1 cellular context compared by ENCODE assay signal in genomic region chr11:2132874-2133480, GRCh38.
TF ChIP-seq lines count a peak whose summit lies in the region.

No MANE protein-coding gene starts in this region.

TF ChIP-seq in HepG2, 621 proteins besides CTCF, POLR2A, EP300 and RAD21 (continued from another document and continues in another):
- TF ChIP-seq ARID4A (CRISPR knock-in tag; IDR thresholded peaks at IDR 0.05; ENCODE audit: borderline replicate concordance), result no peak
- TF ChIP-seq, protein P1, sequence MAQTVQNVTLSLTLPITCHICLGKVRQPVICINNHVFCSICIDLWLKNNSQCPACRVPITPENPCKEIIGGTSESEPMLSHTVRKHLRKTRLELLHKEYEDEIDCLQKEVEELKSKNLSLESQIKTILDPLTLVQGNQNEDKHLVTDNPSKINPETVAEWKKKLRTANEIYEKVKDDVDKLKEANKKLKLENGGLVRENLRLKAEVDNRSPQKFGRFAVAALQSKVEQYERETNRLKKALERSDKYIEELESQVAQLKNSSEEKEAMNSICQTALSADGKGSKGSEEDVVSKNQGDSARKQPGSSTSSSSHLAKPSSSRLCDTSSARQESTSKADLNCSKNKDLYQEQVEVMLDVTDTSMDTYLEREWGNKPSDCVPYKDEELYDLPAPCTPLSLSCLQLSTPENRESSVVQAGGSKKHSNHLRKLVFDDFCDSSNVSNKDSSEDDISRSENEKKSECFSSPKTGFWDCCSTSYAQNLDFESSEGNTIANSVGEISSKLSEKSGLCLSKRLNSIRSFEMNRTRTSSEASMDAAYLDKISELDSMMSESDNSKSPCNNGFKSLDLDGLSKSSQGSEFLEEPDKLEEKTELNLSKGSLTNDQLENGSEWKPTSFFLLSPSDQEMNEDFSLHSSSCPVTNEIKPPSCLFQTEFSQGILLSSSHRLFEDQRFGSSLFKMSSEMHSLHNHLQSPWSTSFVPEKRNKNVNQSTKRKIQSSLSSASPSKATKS (CRISPR knock-in tag; IDR thresholded peaks at IDR 0.05), result no peak
- no peak for TF ChIP-seq SP2 (CRISPR knock-in tag; IDR thresholded peaks at IDR 0.05)
- TF ChIP-seq, protein P2, sequence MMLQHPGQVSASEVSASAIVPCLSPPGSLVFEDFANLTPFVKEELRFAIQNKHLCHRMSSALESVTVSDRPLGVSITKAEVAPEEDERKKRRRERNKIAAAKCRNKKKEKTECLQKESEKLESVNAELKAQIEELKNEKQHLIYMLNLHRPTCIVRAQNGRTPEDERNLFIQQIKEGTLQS (CRISPR knock-in tag; IDR thresholded peaks at IDR 0.05), result no peak
- TF ChIP-seq, protein P3, sequence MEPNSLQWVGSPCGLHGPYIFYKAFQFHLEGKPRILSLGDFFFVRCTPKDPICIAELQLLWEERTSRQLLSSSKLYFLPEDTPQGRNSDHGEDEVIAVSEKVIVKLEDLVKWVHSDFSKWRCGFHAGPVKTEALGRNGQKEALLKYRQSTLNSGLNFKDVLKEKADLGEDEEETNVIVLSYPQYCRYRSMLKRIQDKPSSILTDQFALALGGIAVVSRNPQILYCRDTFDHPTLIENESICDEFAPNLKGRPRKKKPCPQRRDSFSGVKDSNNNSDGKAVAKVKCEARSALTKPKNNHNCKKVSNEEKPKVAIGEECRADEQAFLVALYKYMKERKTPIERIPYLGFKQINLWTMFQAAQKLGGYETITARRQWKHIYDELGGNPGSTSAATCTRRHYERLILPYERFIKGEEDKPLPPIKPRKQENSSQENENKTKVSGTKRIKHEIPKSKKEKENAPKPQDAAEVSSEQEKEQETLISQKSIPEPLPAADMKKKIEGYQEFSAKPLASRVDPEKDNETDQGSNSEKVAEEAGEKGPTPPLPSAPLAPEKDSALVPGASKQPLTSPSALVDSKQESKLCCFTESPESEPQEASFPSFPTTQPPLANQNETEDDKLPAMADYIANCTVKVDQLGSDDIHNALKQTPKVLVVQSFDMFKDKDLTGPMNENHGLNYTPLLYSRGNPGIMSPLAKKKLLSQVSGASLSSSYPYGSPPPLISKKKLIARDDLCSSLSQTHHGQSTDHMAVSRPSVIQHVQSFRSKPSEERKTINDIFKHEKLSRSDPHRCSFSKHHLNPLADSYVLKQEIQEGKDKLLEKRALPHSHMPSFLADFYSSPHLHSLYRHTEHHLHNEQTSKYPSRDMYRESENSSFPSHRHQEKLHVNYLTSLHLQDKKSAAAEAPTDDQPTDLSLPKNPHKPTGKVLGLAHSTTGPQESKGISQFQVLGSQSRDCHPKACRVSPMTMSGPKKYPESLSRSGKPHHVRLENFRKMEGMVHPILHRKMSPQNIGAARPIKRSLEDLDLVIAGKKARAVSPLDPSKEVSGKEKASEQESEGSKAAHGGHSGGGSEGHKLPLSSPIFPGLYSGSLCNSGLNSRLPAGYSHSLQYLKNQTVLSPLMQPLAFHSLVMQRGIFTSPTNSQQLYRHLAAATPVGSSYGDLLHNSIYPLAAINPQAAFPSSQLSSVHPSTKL (CRISPR knock-in tag; IDR thresholded peaks at IDR 0.05), result no peak
- TF ChIP-seq HBP1 (CRISPR knock-in tag; IDR thresholded peaks at IDR 0.05; ENCODE audit: low read depth), result no peak
- TF ChIP-seq TBX2 (CRISPR knock-in tag; IDR thresholded peaks at IDR 0.05; ENCODE audit: borderline replicate concordance), result no peak
- no peak for TF ChIP-seq ZNF354B (CRISPR knock-in tag; IDR thresholded peaks at IDR 0.05)
- TF ChIP-seq HMG20B (CRISPR knock-in tag; conservative IDR thresholded peaks at IDR 0.05), result no peak
- TF ChIP-seq MBNL3 (CRISPR knock-in tag; conservative IDR thresholded peaks at IDR 0.05), result no peak
- no peak for TF ChIP-seq MYNN (CRISPR knock-in tag; IDR thresholded peaks at IDR 0.05; ENCODE audit: low read depth)
- TF ChIP-seq ZNF292 (CRISPR knock-in tag; IDR thresholded peaks at IDR 0.05; ENCODE audit: borderline replicate concordance, low read depth), result no peak
- TF ChIP-seq, protein P4, sequence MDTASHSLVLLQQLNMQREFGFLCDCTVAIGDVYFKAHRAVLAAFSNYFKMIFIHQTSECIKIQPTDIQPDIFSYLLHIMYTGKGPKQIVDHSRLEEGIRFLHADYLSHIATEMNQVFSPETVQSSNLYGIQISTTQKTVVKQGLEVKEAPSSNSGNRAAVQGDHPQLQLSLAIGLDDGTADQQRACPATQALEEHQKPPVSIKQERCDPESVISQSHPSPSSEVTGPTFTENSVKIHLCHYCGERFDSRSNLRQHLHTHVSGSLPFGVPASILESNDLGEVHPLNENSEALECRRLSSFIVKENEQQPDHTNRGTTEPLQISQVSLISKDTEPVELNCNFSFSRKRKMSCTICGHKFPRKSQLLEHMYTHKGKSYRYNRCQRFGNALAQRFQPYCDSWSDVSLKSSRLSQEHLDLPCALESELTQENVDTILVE (CRISPR knock-in tag; IDR thresholded peaks at IDR 0.05), result no peak
- TF ChIP-seq YY1 (IDR thresholded peaks at IDR 0.05; ENCODE audit: insufficient read depth, insufficient replicate concordance, low read depth, low read length), result no peak
- no peak for TF ChIP-seq FOXK2 (IDR thresholded peaks at IDR 0.05)
- TF ChIP-seq MIER2 (CRISPR knock-in tag; IDR thresholded peaks at IDR 0.05), result no peak
- peak; percentile 52; the same call in 1 of the 2 replicates for TF ChIP-seq PAF1 (CRISPR knock-in tag; IDR thresholded peaks at IDR 0.05)
- TF ChIP-seq ZNF207 (IDR thresholded peaks at IDR 0.05; ENCODE audit: borderline replicate concordance), result no peak
- TF ChIP-seq KMT2A (CRISPR knock-in tag; IDR thresholded peaks at IDR 0.05), result no peak
- no peak for TF ChIP-seq ZFP82 (CRISPR knock-in tag; IDR thresholded peaks at IDR 0.05; ENCODE audit: borderline replicate concordance)
- TF ChIP-seq ZNF816 (CRISPR knock-in tag; IDR thresholded peaks at IDR 0.05; ENCODE audit: borderline replicate concordance), result 0 out of 2 replicates have a peak, but pooled peaks have one; percentile 6
- TF ChIP-seq ZNF530 (CRISPR knock-in tag; IDR thresholded peaks at IDR 0.05; ENCODE audit: low read depth), result no peak
- TF ChIP-seq HMGXB4 (CRISPR knock-in tag; IDR thresholded peaks at IDR 0.05; ENCODE audit: borderline replicate concordance in 1 of 2, low read depth in 1 of 2), result no peak
- no peak for TF ChIP-seq ZNF639 (CRISPR knock-in tag; conservative IDR thresholded peaks at IDR 0.05)
- no peak for TF ChIP-seq GFI1 (CRISPR knock-in tag; IDR thresholded peaks at IDR 0.05; ENCODE audit: borderline replicate concordance)
- no peak; the same call in 1 of the 2 replicates for TF ChIP-seq FLYWCH1 (CRISPR knock-in tag; IDR thresholded peaks at IDR 0.05)
- TF ChIP-seq HDAC6 (IDR thresholded peaks at IDR 0.05; ENCODE audit: low read depth, low read length), result no peak
- TF ChIP-seq RFXANK (CRISPR knock-in tag; IDR thresholded peaks at IDR 0.05), result no peak
- 0 out of 2 replicates have a peak, but pooled peaks have one; percentile 48 for TF ChIP-seq ZKSCAN5 (CRISPR knock-in tag; IDR thresholded peaks at IDR 0.05)
- no peak for TF ChIP-seq PCBP2 (optimal IDR thresholded peaks at IDR 0.05; ENCODE audit: low read depth, low read length, poor library complexity, severe bottlenecking)
- TF ChIP-seq, protein P5, sequence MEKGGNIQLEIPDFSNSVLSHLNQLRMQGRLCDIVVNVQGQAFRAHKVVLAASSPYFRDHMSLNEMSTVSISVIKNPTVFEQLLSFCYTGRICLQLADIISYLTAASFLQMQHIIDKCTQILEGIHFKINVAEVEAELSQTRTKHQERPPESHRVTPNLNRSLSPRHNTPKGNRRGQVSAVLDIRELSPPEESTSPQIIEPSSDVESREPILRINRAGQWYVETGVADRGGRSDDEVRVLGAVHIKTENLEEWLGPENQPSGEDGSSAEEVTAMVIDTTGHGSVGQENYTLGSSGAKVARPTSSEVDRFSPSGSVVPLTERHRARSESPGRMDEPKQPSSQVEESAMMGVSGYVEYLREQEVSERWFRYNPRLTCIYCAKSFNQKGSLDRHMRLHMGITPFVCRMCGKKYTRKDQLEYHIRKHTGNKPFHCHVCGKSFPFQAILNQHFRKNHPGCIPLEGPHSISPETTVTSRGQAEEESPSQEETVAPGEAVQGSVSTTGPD (CRISPR knock-in tag; IDR thresholded peaks at IDR 0.05), result 0 out of 2 replicates have a peak, but pooled peaks have one; percentile 14
- TF ChIP-seq SRSF9 (IDR thresholded peaks at IDR 0.05; ENCODE audit: borderline replicate concordance, insufficient read depth, low read depth, low read length, poor library complexity, severe bottlenecking), result no peak
- TF ChIP-seq ZNF703 (CRISPR knock-in tag; IDR thresholded peaks at IDR 0.05; ENCODE audit: borderline replicate concordance), result no peak
- TF ChIP-seq SIX4 (CRISPR knock-in tag; IDR thresholded peaks at IDR 0.05), result no peak
- TF ChIP-seq ZXDC (CRISPR knock-in tag; IDR thresholded peaks at IDR 0.05), result peak; percentile 3; the same call in 1 of the 2 replicates
- no peak for TF ChIP-seq ZNF773 (CRISPR knock-in tag; IDR thresholded peaks at IDR 0.05; ENCODE audit: borderline replicate concordance)
- TF ChIP-seq NFIC (IDR thresholded peaks at IDR 0.05; ENCODE audit: low read length), result no peak
- no peak for TF ChIP-seq TP53 (CRISPR knock-in tag; conservative IDR thresholded peaks at IDR 0.05)
